Comparison of ENCODE assay signal across 15 cellular contexts in genomic region chr17:73360961-73361761, GRCh38. TPM values are rescaled to one million over a fixed set of nuclear protein-coding genes. Genes with fewer than 3 reads are reported as not detected.
DNase-seq lines count a peak whose midpoint lies in the region; ATAC-seq, FAIRE-seq and TF ChIP-seq lines count a peak whose summit lies in the region.
"Had no signal": no experiment of that assay in that cellular context is flagged by ENCODE, and none has a peak within 500 bp of the region (broad histone marks: within the 10 kb centered on the region; RNA-seq: fewer than 3 reads in every experiment).

No MANE protein-coding gene starts in this region.

- peaks cover 2% of the 10 kb centered on the region; the same call in 1 of the 2 replicates for H3K23me2 ChIP-seq in H1 (ENCODE audit: low read depth, low read length)

- H2BK12ac ChIP-seq in H1 (ENCODE audit: low read depth, low read length): peak overlapping the region; percentile 100

- POLR2A ChIA-PET in H1 (lab: Charles Lee; ENCODE audit: partially characterized antibody): interaction anchor here (1.0 to 1.9 kb wide), 5 partner anchors 11 to 129 kb away, joined by 3 to 5 read pairs (median 3); a partner anchor contains a TSS
- POLR2A ChIA-PET in HepG2 (lab: Yijun Ruan, JAX): no interaction called here

- no peak for TF ChIP-seq EP300 in H1 (IDR thresholded peaks at IDR 0.05; ENCODE audit: borderline replicate concordance in 1 of 2, low read depth in 2 of 2, low read length in 2 of 2)
- no peak for TF ChIP-seq EP300 in HepG2 (IDR thresholded peaks at IDR 0.05; ENCODE audit: low read depth in 2 of 2, low read length in 2 of 2)
- TF ChIP-seq EP300 in HepG2 (CRISPR knock-in tag; IDR thresholded peaks at IDR 0.05; ENCODE audit: borderline replicate concordance): no peak

- H2BK5ac ChIP-seq in H1 (ENCODE audit: low read depth, low read length): peak overlapping the region; percentile 97; the same call in 1 of the 2 replicates

- BruUV-seq in HepG2 (replicated peaks; lab: Mats Ljungman, UMichigan): no TSS peak

- H3K14ac ChIP-seq in H1 (ENCODE audit: insufficient read length): peak overlapping the region; percentile 82

- intact Hi-C loops in HepG2 (cut with micrococcal nuclease; ENCODE audit: unreplicated experiment): loop anchor here (2.0 kb wide), 1 partner anchor 50 kb away; no protein-coding TSS in a partner anchor
- intact Hi-C loops in sciatic nerve (cut with DNase I): no loop called here

- WGBS in HUES64: 28% methylated on average over 29 of the region's 29 CpGs
- 26% methylated on average over 20 of the region's 29 CpGs; no CpG with 5 or more reads in 1 of the 2 experiments for WGBS in H1 (ENCODE audit: extremely low coverage in 1 of 2, insufficient coverage in 1 of 2, insufficient read length in 1 of 2, insufficient replicate concordance in 2 of 2, low coverage in 1 of 2, low lambda C conversion rate in 2 of 2, missing lambda C conversion rate in 1 of 2), 2 experiments
- WGBS in HepG2 (ENCODE audit: low lambda C conversion rate): 19% methylated on average over 28 of the region's 29 CpGs

- H3K27me3 ChIP-seq in HUES64 (ENCODE audit: insufficient read depth, low read length): no peaks in the 10 kb centered on the region
- no peaks in the 10 kb centered on the region for H3K27me3 ChIP-seq in H1 (replicated peaks in 1 of 4; ENCODE audit: control insufficient read depth in 3 of 4, extremely low read depth in 1 of 4, insufficient read depth in 3 of 4, low read length in 3 of 4)
- peaks cover 33 to 88% of the 10 kb centered on the region in 2 experiments for H3K27me3 ChIP-seq in HepG2 (ENCODE audit: control insufficient read depth in 1 of 2, insufficient read depth in 2 of 2, low read length in 2 of 2)
- H3K27me3 ChIP-seq: colonic mucosa, transverse colon had no signal

- peak overlapping the region; percentile 82; the same call in 1 of the 2 replicates for H2AK5ac ChIP-seq in H1 (ENCODE audit: low read depth, low read length)

- TF ChIP-seq POLR2A in H1 (IDR thresholded peaks at IDR 0.05; ENCODE audit: control extremely low read depth in 1 of 2, low read depth in 2 of 2, low read length in 2 of 2) (no peak), HepG2 (IDR thresholded peaks at IDR 0.05; ENCODE audit: insufficient read depth in 1 of 2, low read depth in 2 of 2, low read length in 2 of 2) (no peak)

- H4K8ac ChIP-seq in H1 (ENCODE audit: extremely low read depth, insufficient read depth, low read length): peak overlapping the region; percentile 58

- FAIRE-seq in H1 (lab: Jason Lieb, UNC) (no peak), HepG2 (lab: Jason Lieb, UNC) (no peak)
- FAIRE-seq: GM18507 had no signal

- peak overlapping the region; percentile 88 for H2BK15ac ChIP-seq in H1 (ENCODE audit: low read length)

- TF ChIP-seq RAD21 in H1 (IDR thresholded peaks at IDR 0.05 in 1 of 2, conservative IDR thresholded peaks at IDR 0.05 in 1 of 2; ENCODE audit: low read depth in 2 of 2, low read length in 2 of 2) (no peak), HepG2 (CRISPR knock-in tag; IDR thresholded peaks at IDR 0.05) (no peak)

- in situ Hi-C loops in HepG2 (cut with HindIII; ENCODE audit: extremely low pct_ligation_motif_present, low pct_unique_long_range_greater_than_20kb): loop anchor here (5.0 kb wide), 1 partner anchor 49 kb away; the partner anchor contains the start of gene CDC42EP4

- ATAC-seq in HepG2: peak; percentile 8; the same call in 1 of the 3 replicates
- ATAC-seq in HG03280 (IDR thresholded peaks at IDR 0.05; ENCODE audit: unreplicated experiment): no peak
- ATAC-seq in sciatic nerve: no peak
- ATAC-seq: activated CD4-positive, CD25-positive, alpha-beta regulatory T cell treated with anti-CD3 and anti-CD28 coated beads, Interleukin-2, amount 50 U/mL, for 24 hours had no signal

- H3K56ac ChIP-seq in H1 (replicated peaks; ENCODE audit: insufficient read length, low read depth, low read length): no peak overlapping the region

- TF ChIP-seq CTCF in H1 (IDR thresholded peaks at IDR 0.05; ENCODE audit: control extremely low read depth in 1 of 3, insufficient read depth in 1 of 3, low read depth in 1 of 3, low read length in 3 of 3) (no peak), HepG2 (CRISPR knock-in tag; IDR thresholded peaks at IDR 0.05) (peak; percentile 28; the same call in 1 of the 2 replicates)

- no peaks in the 10 kb centered on the region for H3K79me1 ChIP-seq in H1 (ENCODE audit: low read depth, low read length)

- peak overlapping the region; percentile 82; the same call in 1 of the 2 replicates for H3K27ac ChIP-seq in HUES64 (ENCODE audit: low read depth, low read length)
- peak overlapping the region; percentile 14; the same call in 1 of the 2 replicates for H3K27ac ChIP-seq in H1 (ENCODE audit: low read depth, low read length)
- no peak overlapping the region for H3K27ac ChIP-seq in HepG2 (ENCODE audit: extremely low read length, insufficient read depth, low read length)
- H3K27ac ChIP-seq: colonic mucosa, transverse colon had no signal

- H3K4me1 ChIP-seq in HUES64 (ENCODE audit: insufficient read depth, low read length) (peaks cover 39% of the 10 kb centered on the region), H1 (replicated peaks in 1 of 4; ENCODE audit: control insufficient read depth in 3 of 4, insufficient read depth in 4 of 4, low read length in 3 of 4) (peaks cover 4 to 40% (median 31%) of the 10 kb centered on the region in 4 experiments), HepG2 (ENCODE audit: insufficient read depth, low read length) (peaks cover 63% of the 10 kb centered on the region)
- H3K4me1 ChIP-seq: colonic mucosa had no signal

- DNase-seq in ELF-1 (ENCODE audit: low read depth, low spot score) (peak; percentile 77), H1 (ENCODE audit: low read depth in 1 of 2, low spot score in 2 of 2) (peak in 1 of 2 experiments; percentile 72), HepG2 (ENCODE audit: low spot score) (no peak), NCI-H2107 (lab: John Stamatoyannopoulos, UW) (no peak), sciatic nerve (ENCODE audit: low spot score) (no peak)
- no peak for DNase-seq in activated CD4-positive, CD25-positive, alpha-beta regulatory T cell treated with anti-CD3 and anti-CD28 coated beads, Interleukin-2, amount 50 U/mL, for 72 hours
- DNase-seq: activated naive CD8-positive, alpha-beta T cell treated with anti-CD3 and anti-CD28 coated beads for 36 hours; colonic mucosa; NCI-H446; T-helper 9 cell; transverse colon had no signal

- peak overlapping the region; percentile 77 for H4K5ac ChIP-seq in H1 (ENCODE audit: insufficient read length, low read depth, low read length)

- no peaks in the 10 kb centered on the region for H3K9me3 ChIP-seq in HUES64 (ENCODE audit: insufficient read depth, low read depth, low read length)
- no peaks in the 10 kb centered on the region for H3K9me3 ChIP-seq in H1 (ENCODE audit: insufficient read depth in 2 of 2, low read depth in 1 of 2, low read length in 1 of 2)
- no peaks in the 10 kb centered on the region for H3K9me3 ChIP-seq in HepG2 (ENCODE audit: low read length)
- H3K9me3 ChIP-seq: colonic mucosa, transverse colon had no signal

- H4K20me1 ChIP-seq in H1 (replicated peaks in 1 of 2; ENCODE audit: control insufficient read depth in 1 of 2, insufficient read depth in 2 of 2, low read length in 2 of 2) (no peaks in the 10 kb centered on the region), HepG2 (ENCODE audit: insufficient read depth, low read length) (no peaks in the 10 kb centered on the region)

- CTCF ChIA-PET in H1 (lab: Charles Lee; ENCODE audit: partially characterized antibody): interaction anchor here (1.4 to 16.5 kb wide), 8 partner anchors 9 to 106 kb away, joined by 3 to 439 read pairs (median 14); partner anchors contain the start of genes CDC42EP4 and CPSF4L
- CTCF ChIA-PET in HepG2 (lab: Yijun Ruan, JAX; ENCODE audit: low intra/inter-chr PET ratio, low total read pairs): interaction anchor here (1.5 to 1.9 kb wide), 2 partner anchors 105 kb away, joined by 4 to 9 read pairs; no protein-coding TSS in a partner anchor

- peak overlapping the region; percentile 96 for H3K18ac ChIP-seq in H1 (ENCODE audit: extremely low read depth, low read length)

- no peak overlapping the region for H3K23ac ChIP-seq in H1 (ENCODE audit: insufficient read length)

- H4K91ac ChIP-seq in H1 (replicated peaks; ENCODE audit: insufficient read length, low read length): peak overlapping the region; percentile 61

- H2AFZ ChIP-seq in H1 (ENCODE audit: low read length) (no peak overlapping the region), HepG2 (ENCODE audit: low read length) (no peak overlapping the region)

- H3K36me3 ChIP-seq in HUES64 (ENCODE audit: insufficient read depth, low read length) (no peaks in the 10 kb centered on the region), H1 (ENCODE audit: control insufficient read depth in 2 of 4, insufficient read depth in 4 of 4, low read length in 3 of 4) (no peaks in the 10 kb centered on the region), HepG2 (replicated peaks in 1 of 2; ENCODE audit: control insufficient read depth in 1 of 2, insufficient read depth in 2 of 2, low read length in 2 of 2) (no peaks in the 10 kb centered on the region)
- H3K36me3 ChIP-seq: colonic mucosa, transverse colon had no signal

- H3K79me2 ChIP-seq in H1 (ENCODE audit: control insufficient read depth in 1 of 2, insufficient read depth in 2 of 2, low read length in 2 of 2) (no peaks in the 10 kb centered on the region), HepG2 (ENCODE audit: insufficient read depth, low read length) (no peaks in the 10 kb centered on the region)

- H3K4me2 ChIP-seq in H1 (ENCODE audit: insufficient read depth in 1 of 2, low read depth in 2 of 2, low read length in 2 of 2) (peak overlapping the region; percentile 60 to 81), HepG2 (ENCODE audit: low read depth, low read length) (peak overlapping the region; percentile 64)

- peak overlapping the region; percentile 96 for H2BK20ac ChIP-seq in H1 (ENCODE audit: low read length)

- peak overlapping the region; percentile 97 for H3K4ac ChIP-seq in H1 (replicated peaks; ENCODE audit: insufficient read length, low read depth, low read length)

- peak overlapping the region; percentile 86 for H2BK120ac ChIP-seq in H1 (replicated peaks; ENCODE audit: low read depth, low read length)

- peak overlapping the region; percentile 12 for H3K4me3 ChIP-seq in HUES64 (ENCODE audit: low read length)
- H3K4me3 ChIP-seq in H1 (ENCODE audit: extremely low read depth in 1 of 4, insufficient read depth in 2 of 4, low read depth in 3 of 4, low read length in 4 of 4): peak overlapping the region in 2 of 4 experiments; percentile 21 to 50; a peak in 4 of 8 replicates
- peak overlapping the region in 1 of 3 experiments; percentile 49; a peak in 1 of 6 replicates for H3K4me3 ChIP-seq in HepG2 (replicated peaks in 1 of 3; ENCODE audit: insufficient read depth in 1 of 3, low read depth in 2 of 3, low read length in 3 of 3)
- H3K4me3 ChIP-seq: colonic mucosa, transverse colon had no signal

- peak overlapping the region; percentile 32 for H3K9ac ChIP-seq in HUES64 (ENCODE audit: low read depth, low read length)
- H3K9ac ChIP-seq in H1 (replicated peaks in 1 of 4; ENCODE audit: extremely low read depth in 1 of 4, low read depth in 3 of 4, low read length in 3 of 4): no peak overlapping the region
- H3K9ac ChIP-seq in HepG2 (ENCODE audit: insufficient read depth, low read depth, low read length): peak overlapping the region; percentile 2; the same call in 1 of the 2 replicates

RNA-seq across cellular contexts. Expression of gene CDC42EP4, which starts 49.4 kb away (rescaled TPM):
- 16.1 TPM for polyA plus RNA-seq in HUES64 (2013, experiment 1 of 2)
- 20.4 TPM for polyA plus RNA-seq in HUES64 (2013, experiment 2 of 2)
- total RNA-seq in H1 (2021; fragmentation: NEBNext Ultra II Directional; extraction: Animal tissue kit (Norgen Biotek cat#: 25700)): 12.6 and 13.1 TPM in 2 replicates
- polyA plus RNA-seq in H1 (2011; rRNA removed) (8.8 and 13.9 TPM in 2 replicates), HepG2 (2011; rRNA removed) (19.0 and 21.7 TPM in 2 replicates)
- polyA plus RNA-seq in H1 (2011; cell fraction: cytosol; rRNA removed): 10.7 TPM
- 12.2 TPM for polyA plus RNA-seq in H1 (2011; cell fraction: nucleus; rRNA removed)
- 8.2 to 11.6 TPM (median 10.3 TPM) in 4 replicates for polyA plus RNA-seq in H1 (2012, experiment 1 of 2)
- 11.4 TPM for polyA plus RNA-seq in H1 (2012, experiment 2 of 2)
- 6.2 TPM for polyA plus RNA-seq in H1 (2013, experiment 1 of 2)
- 6.5 TPM for polyA plus RNA-seq in H1 (2013, experiment 2 of 2)
- 10.9 and 12.7 TPM in 2 replicates for polyA minus RNA-seq in H1 (2011; rRNA and poly(A)+ RNA removed)
- 13.9 TPM for polyA minus RNA-seq in H1 (2011; cell fraction: cytosol; rRNA and poly(A)+ RNA removed)
- polyA minus RNA-seq in H1 (2011; cell fraction: nucleus; rRNA and poly(A)+ RNA removed): 19.5 TPM
- total RNA-seq in HepG2 (2016; rRNA removed; fragmentation: Illumina TruSeq; extraction: Trizol) (54.0 and 55.0 TPM in 2 replicates), sciatic nerve (98.8 TPM)
- total RNA-seq in HepG2 (2016; cell fraction: cytosol; rRNA removed; fragmentation: Illumina TruSeq; extraction: Trizol; ENCODE audit: low read depth): 13.5 and 14.9 TPM in 2 replicates
- 45.9 and 55.1 TPM in 2 replicates for total RNA-seq in HepG2 (2016; cell fraction: insoluble cytoplasmic fraction; rRNA removed; fragmentation: Illumina TruSeq; extraction: Trizol)
- total RNA-seq in HepG2 (2016; cell fraction: membrane; rRNA removed; fragmentation: Illumina TruSeq; extraction: Trizol): 45.7 and 51.9 TPM in 2 replicates
- total RNA-seq in HepG2 (2016; cell fraction: nucleus; rRNA removed; fragmentation: Illumina TruSeq; extraction: Trizol): 34.9 and 36.1 TPM in 2 replicates
- polyA plus RNA-seq in HepG2 (2011; cell fraction: cytosol; rRNA removed): 16.2 and 20.1 TPM in 2 replicates
- 18.6 and 24.3 TPM in 2 replicates for polyA plus RNA-seq in HepG2 (2011; cell fraction: nucleus; rRNA removed)
- polyA plus RNA-seq in HepG2 (2012): 18.4 and 22.4 TPM in 2 replicates
- polyA plus RNA-seq in HepG2 (2016; cell fraction: cytosol; fragmentation: Illumina TruSeq; extraction: Trizol; ENCODE audit: low read depth): 11.7 and 14.2 TPM in 2 replicates
- polyA plus RNA-seq in HepG2 (2016; cell fraction: insoluble cytoplasmic fraction; fragmentation: Illumina TruSeq; extraction: Trizol; ENCODE audit: low read depth): 58.7 and 66.8 TPM in 2 replicates
- 37.7 and 41.8 TPM in 2 replicates for polyA plus RNA-seq in HepG2 (2016; cell fraction: membrane; fragmentation: Illumina TruSeq; extraction: Trizol; ENCODE audit: low read depth)
- 41.4 and 43.9 TPM in 2 replicates for polyA plus RNA-seq in HepG2 (2016; cell fraction: nucleus; fragmentation: Illumina TruSeq; extraction: Trizol; ENCODE audit: insufficient read depth, low read depth)
- 68.4 and 91.9 TPM in 2 replicates for polyA minus RNA-seq in HepG2 (2011; rRNA and poly(A)+ RNA removed; ENCODE audit: low replicate concordance)
- polyA minus RNA-seq in HepG2 (2011; cell fraction: cytosol; rRNA and poly(A)+ RNA removed): 25.3 and 26.4 TPM in 2 replicates
- polyA minus RNA-seq in HepG2 (2011; cell fraction: nucleus; rRNA and poly(A)+ RNA removed): 32.3 and 36.9 TPM in 2 replicates

Comparison
In these comparisons a context has a peak if more than half of its experiments do, and no peak if none do; other contexts are left out.
1. H3K9ac ChIP-seq: peak in HUES64 (single experiment) and HepG2 (single experiment); none in H1 (0 of 4).